Comparison of ENCODE assay signal across 11 cellular contexts in genomic region chr19:52946322-52947310, GRCh38. TPM values are rescaled to one million over a fixed set of nuclear protein-coding genes. Genes with fewer than 3 reads are reported as not detected.
DNase-seq lines count a peak whose midpoint lies in the region; ATAC-seq and TF ChIP-seq lines count a peak whose summit lies in the region.
"Had no signal": no experiment of that assay in that cellular context is flagged by ENCODE, and none has a peak within 500 bp of the region (broad histone marks: within the 10 kb centered on the region; RNA-seq: fewer than 3 reads in every experiment).

No MANE protein-coding gene starts in this region.

- no peak for TF ChIP-seq POLR2A in gastroesophageal sphincter (IDR thresholded peaks at IDR 0.05)

- DNase-seq in DMS53 treated with DMSO at 0.1 percent for 48 hours (lab: John Stamatoyannopoulos, UW; ENCODE audit: unreplicated experiment) (peak; percentile 91), NCI-H2227 treated with DMSO at 0.1 percent for 48 hours (lab: John Stamatoyannopoulos, UW) (peak; percentile 72), mucosa of gallbladder (ENCODE audit: low spot score) (peak; percentile 86), ascending aorta (ENCODE audit: low spot score in 2 of 2) (no peak), SKM-1 treated with dmso at 0.1 percent for 144 hours (lab: John Stamatoyannopoulos, UW; ENCODE audit: unreplicated experiment) (no peak)
- DNase-seq: NCI-H2171 treated with DMSO at 0.1 percent for 48 hours had no signal

- peak; percentile 59 for ATAC-seq in gastroesophageal sphincter
- no peak for ATAC-seq in HG03439 (IDR thresholded peaks at IDR 0.05; ENCODE audit: unreplicated experiment)
- no peak for ATAC-seq in GM18858 (IDR thresholded peaks at IDR 0.05; ENCODE audit: unreplicated experiment)
- ATAC-seq: HCT116 had no signal

- H3K27me3 ChIP-seq in gastroesophageal sphincter (peaks cover 7% of the 10 kb centered on the region), ascending aorta (no peaks in the 10 kb centered on the region)

- intact Hi-C loops in ascending aorta (cut with DNase I): loop anchor here (10.0 kb wide), 1 partner anchor 162 kb away; the partner anchor contains the start of gene ZNF600

- TF ChIP-seq CTCF in gastroesophageal sphincter (IDR thresholded peaks at IDR 0.05): no peak
- no peak for TF ChIP-seq CTCF in ascending aorta (IDR thresholded peaks at IDR 0.05)

- peaks cover 8 to 32% of the 10 kb centered on the region in 2 donors for H3K36me3 ChIP-seq in gastroesophageal sphincter
- peaks cover 15 to 23% of the 10 kb centered on the region in 2 donors for H3K36me3 ChIP-seq in ascending aorta

- peak overlapping the region in 1 of 4 donors; percentile 3 for H3K27ac ChIP-seq in gastroesophageal sphincter
- no peak overlapping the region for H3K27ac ChIP-seq in ascending aorta
- H3K27ac ChIP-seq: C4-2B had no signal

- peaks cover 0 to 17% (median 0%) of the 10 kb centered on the region in 3 donors for H3K4me1 ChIP-seq in gastroesophageal sphincter
- peaks cover 0 to 4% of the 10 kb centered on the region in 2 donors for H3K4me1 ChIP-seq in ascending aorta

- no peak for TF ChIP-seq EP300 in gastroesophageal sphincter (IDR thresholded peaks at IDR 0.05)

- peaks cover 0 to 54% (median 4%) of the 10 kb centered on the region in 3 donors for H3K9me3 ChIP-seq in gastroesophageal sphincter
- peaks cover 46 to 57% of the 10 kb centered on the region in 2 donors for H3K9me3 ChIP-seq in ascending aorta

- H3K4me3 ChIP-seq in gastroesophageal sphincter: no peak overlapping the region
- H3K4me3 ChIP-seq in ascending aorta: no peak overlapping the region

- 43 to 83% methylated on average over 2 to 11 of the region's 39 CpGs for WGBS in gastroesophageal sphincter (ENCODE audit: low coverage in 1 of 2), 2 donors

RNA-seq across cellular contexts. Expression of gene ZNF816, which starts 16.1 kb away (rescaled TPM):
- total RNA-seq in gastroesophageal sphincter: 1 to 10 TPM; 5.3 to 7.8 (median 6.8) TPM
- 26.8 TPM for total RNA-seq in mucosa of gallbladder
- total RNA-seq in ascending aorta: 7.1 TPM

RNA-seq across cellular contexts. Expression of gene ZNF888, which starts 23.4 kb away (rescaled TPM):
- total RNA-seq in gastroesophageal sphincter (1 to 10 TPM; 2.6 to 4.1 (median 3.0) TPM), mucosa of gallbladder (39.0 TPM), ascending aorta (0.43 TPM)

RNA-seq across cellular contexts. Expression of gene ZNF320, which starts 49.2 kb away (rescaled TPM):
- 10 to 100 TPM in 2 of 4 donors, 1 to 10 TPM in 2; 8.4 to 16.2 (median 12.1) TPM for total RNA-seq in gastroesophageal sphincter
- total RNA-seq in mucosa of gallbladder: 39.9 TPM
- total RNA-seq in ascending aorta: not detected

Comparison
In these comparisons a context has a peak if more than half of its experiments do, and no peak if none do; other contexts are left out.
1. DNase-seq: peak in DMS53 treated with DMSO at 0.1 percent for 48 hours (single experiment), NCI-H2227 treated with DMSO at 0.1 percent for 48 hours (single experiment) and mucosa of gallbladder (single experiment); none in ascending aorta (0 of 2) and SKM-1 treated with dmso at 0.1 percent for 144 hours (single experiment).